In the genomic region with DNA sequence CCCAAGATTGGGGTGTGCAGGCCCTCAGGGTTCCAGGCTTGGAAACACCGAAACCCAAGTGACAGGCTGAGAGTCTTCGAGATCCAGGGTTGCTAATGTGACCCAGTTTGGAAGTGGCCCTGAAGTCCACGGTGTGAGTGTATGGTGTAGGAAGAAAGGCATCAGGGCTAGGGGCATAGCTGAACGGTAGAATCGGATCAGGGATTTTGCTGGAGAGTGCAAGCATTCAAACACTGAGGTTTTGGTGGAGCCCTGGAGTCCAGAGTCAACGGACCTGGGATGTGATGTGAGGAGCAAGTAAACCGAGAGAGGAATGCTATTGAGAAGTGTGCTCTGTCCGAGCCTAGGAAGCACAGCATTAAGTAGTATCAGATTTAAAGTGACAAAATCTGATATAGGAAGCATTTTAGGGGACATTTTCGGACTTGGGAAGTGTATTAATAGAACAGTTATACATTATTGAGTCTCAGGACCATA, we compare ENCODE assay signal across 8 cellular contexts. TPM values are rescaled to one million over a fixed set of nuclear protein-coding genes. Genes with fewer than 3 reads are reported as not detected.
DNase-seq lines count a peak whose midpoint lies in the region; ATAC-seq and TF ChIP-seq lines count a peak whose summit lies in the region.

No MANE protein-coding gene starts in this region.

- H3K9ac ChIP-seq in DND-41 (ENCODE audit: low read depth, low read length): peak overlapping the region; percentile 96

- no peaks in the 10 kb centered on the region for H3K27me3 Mint-ChIP-seq in activated T-helper 1 cell treated with anti-CD3 and anti-CD28 coated beads, Interleukin-12 subunit alpha, Interleukin-12 subunit beta, Interleukin-2, Interleukin-4 antibody, amounts not matched to agents 30 ng/mL and 10 ng/mL and 1 ng/mL, durations not matched to agents 14 hours and 24 hours and 36 hours (ENCODE audit: insufficient read depth)

- peaks cover 80% of the 10 kb centered on the region for H3K79me2 ChIP-seq in DND-41 (ENCODE audit: insufficient read depth, low read length)

- in situ Hi-C loops in GM13977 (cut with MboI; ENCODE audit: low pct_unique_long_range_greater_than_20kb, low sequenced_read_pairs, unreplicated experiment): no loop called here

- TF ChIP-seq CTCF in DND-41 (IDR thresholded peaks at IDR 0.05; ENCODE audit: borderline replicate concordance, extremely low read depth, low read length, poor library complexity, severe bottlenecking): no peak
- TF ChIP-seq CTCF in GM13977 (IDR thresholded peaks at IDR 0.05; ENCODE audit: extremely low read depth, insufficient read depth, missing control alignments): no peak

- peak overlapping the region; percentile 72 for H3K4me2 ChIP-seq in DND-41 (ENCODE audit: insufficient read depth, low read length)

- no peaks in the 10 kb centered on the region for H3K9me3 ChIP-seq in DND-41 (ENCODE audit: insufficient read depth, low read length, severe bottlenecking)

- peak overlapping the region; percentile 36 to 67 for H3K4me3 ChIP-seq in DND-41 (ENCODE audit: low read depth in 1 of 2, low read length in 2 of 2)

- intact Hi-C loops in activated T-helper 1 cell treated with anti-CD3 and anti-CD28 coated beads, Interleukin-12 subunit alpha, Interleukin-12 subunit beta, Interleukin-2, Interleukin-4 antibody, amounts not matched to agents 30 ng/mL and 10 ng/mL and 1 ng/mL, durations not matched to agents 14 hours and 24 hours and 36 hours (cut with micrococcal nuclease): loop anchor here (2.0 to 5.0 kb wide), 6 partner anchors 50 to 435 kb away; partner anchors contain the start of genes SMAP2, ZFP69B and ZMPSTE24

- no peak for DNase-seq in DND-41
- no peak for DNase-seq in activated T-helper 1 cell treated with anti-CD3 and anti-CD28 coated beads, Interleukin-12 subunit alpha, Interleukin-12 subunit beta, Interleukin-2, Interleukin-4 antibody, amounts not matched to agents 30 ng/mL and 10 ng/mL and 1 ng/mL, durations not matched to agents 14 hours and 24 hours and 36 hours (ENCODE audit: low spot score)
- peak; percentile 22 for DNase-seq in hepatic stellate cell (ENCODE audit: low spot score)
- peak; percentile 31 for DNase-seq in renal cortical epithelial cell (ENCODE audit: low read depth)
- DNase-seq in NCI-H1694 treated with DMSO at 0.1 percent for 48 hours (lab: John Stamatoyannopoulos, UW): no peak
- no peak for DNase-seq in GM13977 (ENCODE audit: low spot score)

- peak overlapping the region; percentile 98 for H3K27ac Mint-ChIP-seq in activated T-helper 1 cell treated with anti-CD3 and anti-CD28 coated beads, Interleukin-12 subunit alpha, Interleukin-12 subunit beta, Interleukin-2, Interleukin-4 antibody, amounts not matched to agents 30 ng/mL and 10 ng/mL and 1 ng/mL, durations not matched to agents 14 hours and 24 hours and 36 hours

- peak overlapping the region; percentile 94 for H3K4me3 Mint-ChIP-seq in activated T-helper 1 cell treated with anti-CD3 and anti-CD28 coated beads, Interleukin-12 subunit alpha, Interleukin-12 subunit beta, Interleukin-2, Interleukin-4 antibody, amounts not matched to agents 30 ng/mL and 10 ng/mL and 1 ng/mL, durations not matched to agents 14 hours and 24 hours and 36 hours

- H3K4me1 ChIP-seq in DND-41 (ENCODE audit: insufficient read depth, low read length): peaks cover 36% of the 10 kb centered on the region

- H3K36me3 ChIP-seq in DND-41 (ENCODE audit: insufficient read depth, low read length): peaks cover 11% of the 10 kb centered on the region

- peaks cover 22% of the 10 kb centered on the region for H3K36me3 Mint-ChIP-seq in activated T-helper 1 cell treated with anti-CD3 and anti-CD28 coated beads, Interleukin-12 subunit alpha, Interleukin-12 subunit beta, Interleukin-2, Interleukin-4 antibody, amounts not matched to agents 30 ng/mL and 10 ng/mL and 1 ng/mL, durations not matched to agents 14 hours and 24 hours and 36 hours (ENCODE audit: low read depth)

- peaks cover 18% of the 10 kb centered on the region for H4K20me1 ChIP-seq in DND-41 (ENCODE audit: insufficient read depth, low read length)

- H3K27me3 ChIP-seq in DND-41 (ENCODE audit: insufficient read depth, low read length, poor library complexity): no peaks in the 10 kb centered on the region

- H3K27ac ChIP-seq in DND-41 (ENCODE audit: low read length): peak overlapping the region; percentile 93

- ATAC-seq in DND-41 (ENCODE audit: insufficient read depth, low read depth) (peak; percentile 4; the same call in 2 of the 3 replicates), HG03460 (IDR thresholded peaks at IDR 0.05; ENCODE audit: unreplicated experiment) (peak; percentile 7), HG03432 (IDR thresholded peaks at IDR 0.05; ENCODE audit: unreplicated experiment) (no peak)

- H3K9me3 Mint-ChIP-seq in activated T-helper 1 cell treated with anti-CD3 and anti-CD28 coated beads, Interleukin-12 subunit alpha, Interleukin-12 subunit beta, Interleukin-2, Interleukin-4 antibody, amounts not matched to agents 30 ng/mL and 10 ng/mL and 1 ng/mL, durations not matched to agents 14 hours and 24 hours and 36 hours: no peaks in the 10 kb centered on the region

- peak overlapping the region; percentile 83 for H2AFZ ChIP-seq in DND-41 (ENCODE audit: low read depth, low read length)

- H3K4me1 Mint-ChIP-seq in activated T-helper 1 cell treated with anti-CD3 and anti-CD28 coated beads, Interleukin-12 subunit alpha, Interleukin-12 subunit beta, Interleukin-2, Interleukin-4 antibody, amounts not matched to agents 30 ng/mL and 10 ng/mL and 1 ng/mL, durations not matched to agents 14 hours and 24 hours and 36 hours (ENCODE audit: low read depth): peaks cover 69% of the 10 kb centered on the region

RNA-seq across cellular contexts. Expression of gene NFYC, which starts 1.0 kb away (rescaled TPM):
- 79.0 and 85.1 TPM in 2 replicates for total RNA-seq in activated T-helper 1 cell treated with anti-CD3 and anti-CD28 coated beads, Interleukin-12 subunit alpha, Interleukin-12 subunit beta, Interleukin-2, Interleukin-4 antibody, amounts not matched to agents 30 ng/mL and 10 ng/mL and 1 ng/mL, durations not matched to agents 14 hours and 24 hours and 36 hours
- 18.6 and 40.4 TPM in 2 replicates for total RNA-seq in renal cortical epithelial cell

RNA-seq across cellular contexts. Expression of gene RIMS3, which starts 27.0 kb away (rescaled TPM):
- 1.5 and 1.9 TPM in 2 replicates for total RNA-seq in activated T-helper 1 cell treated with anti-CD3 and anti-CD28 coated beads, Interleukin-12 subunit alpha, Interleukin-12 subunit beta, Interleukin-2, Interleukin-4 antibody, amounts not matched to agents 30 ng/mL and 10 ng/mL and 1 ng/mL, durations not matched to agents 14 hours and 24 hours and 36 hours
- 6.7 and 12.5 TPM in 2 replicates for total RNA-seq in renal cortical epithelial cell

Comparison
In these comparisons a context has a peak if more than half of its experiments do, and no peak if none do; other contexts are left out.
1. DNase-seq: peak in hepatic stellate cell (single experiment) and renal cortical epithelial cell (single experiment); none in DND-41 (single experiment), activated T-helper 1 cell treated with anti-CD3 and anti-CD28 coated beads, Interleukin-12 subunit alpha, Interleukin-12 subunit beta, Interleukin-2, Interleukin-4 antibody, amounts not matched to agents 30 ng/mL and 10 ng/mL and 1 ng/mL, durations not matched to agents 14 hours and 24 hours and 36 hours (single experiment), NCI-H1694 treated with DMSO at 0.1 percent for 48 hours (single experiment) and GM13977 (single experiment).